15 cellular contexts compared by ENCODE assay signal in genomic region chr11:77112641-77113381, GRCh38. TPM values are rescaled to one million over a fixed set of nuclear protein-coding genes. Genes with fewer than 3 reads are reported as not detected.
"Had no signal": no experiment of that assay in that cellular context is flagged by ENCODE, and none has a peak within 500 bp of the region (broad histone marks: within the 10 kb centered on the region; RNA-seq: fewer than 3 reads in every experiment).

No MANE protein-coding gene starts in this region.

- H3K36me3 Mint-ChIP-seq: activated CD4-positive, alpha-beta memory T cell treated with anti-CD3 and anti-CD28 coated beads for 36 hours; activated naive CD8-positive, alpha-beta T cell treated with anti-CD3 and anti-CD28 coated beads for 36 hours; natural killer cell treated with Interleukin-12 subunit alpha and Interleukin-12 subunit beta and Interleukin-15 and Interleukin-18, amount 100 ng/mL, for 72 hours; stimulated activated naive B cell treated with anti-CD40 and anti-IgM and Interleukin-4, amounts not matched to agents 10 μg/mL and 1 μg/mL and 100 μg/mL, for 72 hours had no signal

- H3K27me3 ChIP-seq: breast epithelium, esophagus squamous epithelium, gastroesophageal sphincter, testis, vagina had no signal

- DNase-seq: activated CD4-positive, CD25-positive, alpha-beta regulatory T cell; activated naive CD4-positive, alpha-beta T cell treated with Interleukin-2 at 50 U/mL for 16 hours; amniotic stem cell; esophagus squamous epithelium; stimulated activated naive B cell treated with anti-CD40 and anti-IgM and Interleukin-4, amounts not matched to agents 10 μg/mL and 1 μg/mL and 100 μg/mL, for 72 hours had no signal

- H3K4me3 ChIP-seq: breast epithelium, coronary artery, esophagus squamous epithelium, gastroesophageal sphincter, testis, vagina had no signal

- H3K9me3 Mint-ChIP-seq: activated CD4-positive, alpha-beta memory T cell treated with anti-CD3 and anti-CD28 coated beads for 36 hours; activated naive CD8-positive, alpha-beta T cell treated with anti-CD3 and anti-CD28 coated beads for 36 hours; natural killer cell treated with Interleukin-12 subunit alpha and Interleukin-12 subunit beta and Interleukin-15 and Interleukin-18, amount 100 ng/mL, for 72 hours; stimulated activated naive B cell treated with anti-CD40 and anti-IgM and Interleukin-4, amounts not matched to agents 10 μg/mL and 1 μg/mL and 100 μg/mL, for 72 hours had no signal

- ATAC-seq: natural killer cell treated with Interleukin-12 subunit alpha and Interleukin-12 subunit beta and Interleukin-15 and Interleukin-18, amount 100 ng/mL, for 72 hours; sciatic nerve had no signal

- H3K79me2 ChIP-seq: parathyroid adenoma had no signal

- H3K9ac ChIP-seq: parathyroid adenoma had no signal

- H2AFZ ChIP-seq: parathyroid adenoma had no signal

- H3K27ac Mint-ChIP-seq: activated CD4-positive, alpha-beta memory T cell treated with anti-CD3 and anti-CD28 coated beads for 36 hours; natural killer cell treated with Interleukin-12 subunit alpha and Interleukin-12 subunit beta and Interleukin-15 and Interleukin-18, amount 100 ng/mL, for 72 hours; stimulated activated naive B cell treated with anti-CD40 and anti-IgM and Interleukin-4, amounts not matched to agents 10 μg/mL and 1 μg/mL and 100 μg/mL, for 72 hours had no signal

- H3K27me3 Mint-ChIP-seq: activated CD4-positive, alpha-beta memory T cell treated with anti-CD3 and anti-CD28 coated beads for 36 hours; activated naive CD8-positive, alpha-beta T cell treated with anti-CD3 and anti-CD28 coated beads for 36 hours; natural killer cell treated with Interleukin-12 subunit alpha and Interleukin-12 subunit beta and Interleukin-15 and Interleukin-18, amount 100 ng/mL, for 72 hours; stimulated activated naive B cell treated with anti-CD40 and anti-IgM and Interleukin-4, amounts not matched to agents 10 μg/mL and 1 μg/mL and 100 μg/mL, for 72 hours had no signal

- H3K27ac ChIP-seq: breast epithelium, coronary artery, esophagus squamous epithelium, gastroesophageal sphincter, parathyroid adenoma, testis, vagina had no signal

- H3K9me3 ChIP-seq: breast epithelium, esophagus squamous epithelium, gastroesophageal sphincter, testis, vagina had no signal

- H3K4me1 ChIP-seq: breast epithelium, parathyroid adenoma had no signal

- H3K4me3 Mint-ChIP-seq: activated CD4-positive, alpha-beta memory T cell treated with anti-CD3 and anti-CD28 coated beads for 36 hours; activated naive CD8-positive, alpha-beta T cell treated with anti-CD3 and anti-CD28 coated beads for 36 hours; natural killer cell treated with Interleukin-12 subunit alpha and Interleukin-12 subunit beta and Interleukin-15 and Interleukin-18, amount 100 ng/mL, for 72 hours; stimulated activated naive B cell treated with anti-CD40 and anti-IgM and Interleukin-4, amounts not matched to agents 10 μg/mL and 1 μg/mL and 100 μg/mL, for 72 hours had no signal

- H3K36me3 ChIP-seq: breast epithelium, vagina had no signal

RNA-seq across cellular contexts. Expression of gene OMP, which starts 10.2 kb away (rescaled TPM):
- total RNA-seq: activated CD4-positive, alpha-beta memory T cell treated with anti-CD3 and anti-CD28 coated beads for 36 hours; activated naive CD8-positive, alpha-beta T cell treated with anti-CD3 and anti-CD28 coated beads for 36 hours; breast epithelium; gastroesophageal sphincter; natural killer cell treated with Interleukin-12 subunit alpha and Interleukin-12 subunit beta and Interleukin-15 and Interleukin-18, amount 100 ng/mL, for 72 hours; vagina had no signal
